8 cellular contexts compared by ENCODE assay signal in genomic region chr1:50750021-50750619, GRCh38.
A peak's percentile ranks its signal among the peaks of the same experiment; 100 is the strongest.
DNase-seq lines count a peak whose midpoint lies in the region; ATAC-seq, FAIRE-seq and TF ChIP-seq lines count a peak whose summit lies in the region.

No MANE protein-coding gene starts in this region.

- peak; percentile 62 for TF ChIP-seq RAD21 in HCT116 (IDR thresholded peaks at IDR 0.05; ENCODE audit: low read depth)

- RAD21 ChIA-PET in HCT116 (lab: Charles Lee; ENCODE audit: low non-redundant PET in 1 of 2, low total read pairs in 2 of 2, uncharacterized antibody in 2 of 2, unreplicated experiment in 2 of 2): interaction anchor here in 1 of 2 experiments (0.6 kb wide), 1 partner anchor 42 kb away, joined by 3 read pairs; no protein-coding TSS in a partner anchor

- H3K4me3 ChIP-seq in HCT116 (replicated peaks in 1 of 2; ENCODE audit: low read depth in 1 of 2, low read length in 2 of 2): no peak overlapping the region

- no peaks in the 10 kb centered on the region for H3K79me2 ChIP-seq in HCT116 (ENCODE audit: insufficient read depth, low read length)

- H3K4me2 ChIP-seq in HCT116 (ENCODE audit: low read length): no peak overlapping the region

- H3K9ac ChIP-seq in HCT116 (ENCODE audit: low read length): no peak overlapping the region

- no peaks in the 10 kb centered on the region for H3K9me3 ChIP-seq in HCT116 (ENCODE audit: control insufficient read depth in 1 of 2, insufficient read depth in 1 of 2, low read depth in 1 of 2, low read length in 2 of 2)

- CTCF ChIA-PET in HCT116 (lab: Charles Lee): interaction anchor here (0.6 to 1.2 kb wide), 3 partner anchors 15 to 441 kb away, joined by 3 to 6 read pairs (median 3); no protein-coding TSS in a partner anchor

- no peak overlapping the region for H3K27ac ChIP-seq in HCT116 (ENCODE audit: low read depth, low read length)

- peak; percentile 13 for FAIRE-seq in TTC549 (lab: Jason Lieb, UNC)

- intact Hi-C loops in HCT116 (cut with micrococcal nuclease): loop anchor here (10.0 kb wide), 1 partner anchor 545 kb away; no protein-coding TSS in a partner anchor

- no peak for TF ChIP-seq POLR2A in HCT116 (IDR thresholded peaks at IDR 0.05; ENCODE audit: borderline replicate concordance, extremely low read depth, insufficient read depth, insufficient read length)

- ATAC-seq in HCT116 (peak; percentile 70), HG03378 (IDR thresholded peaks at IDR 0.05; ENCODE audit: unreplicated experiment) (no peak), HG03025 (IDR thresholded peaks at IDR 0.05; ENCODE audit: low FRiP score, unreplicated experiment) (no peak), HG03432 (IDR thresholded peaks at IDR 0.05; ENCODE audit: unreplicated experiment) (no peak)

- H3K4me1 ChIP-seq in HCT116 (ENCODE audit: control insufficient read depth in 1 of 2, insufficient read depth in 2 of 2, low read length in 2 of 2): no peaks in the 10 kb centered on the region

- H3K9me2 ChIP-seq in HCT116 (ENCODE audit: insufficient read depth): no peaks in the 10 kb centered on the region

- no peak overlapping the region for H2AFZ ChIP-seq in HCT116 (ENCODE audit: low read depth, low read length, poor library complexity, severe bottlenecking)

- DNase-seq in Ammon's horn (ENCODE audit: low spot score) (peak; percentile 61), HCT116 (ENCODE audit: low read depth, low spot score) (peak; percentile 10), iPS-NIHi7 (ENCODE audit: extremely low spot score) (peak; percentile 19), NCI-H128 (lab: John Stamatoyannopoulos, UW; ENCODE audit: unreplicated experiment) (no peak)

- BruUV-seq in HCT116 (replicated peaks; lab: Mats Ljungman, UMichigan): no TSS peak

- TF ChIP-seq CTCF in HCT116 (IDR thresholded peaks at IDR 0.05 in 2 of 3, conservative IDR thresholded peaks at IDR 0.05 in 1 of 3; ENCODE audit: borderline replicate concordance in 1 of 3, insufficient read depth in 1 of 3, low read depth in 2 of 3, low read length in 2 of 3): peak; percentile 51 to 60 (median 60); a peak in 5 of 6 replicates

- POLR2A ChIA-PET in HCT116 (lab: Charles Lee): no interaction called here

- H3K36me3 ChIP-seq in HCT116 (ENCODE audit: control insufficient read depth in 1 of 2, insufficient read depth in 2 of 2, low read length in 2 of 2): no peaks in the 10 kb centered on the region

- H4K20me1 ChIP-seq in HCT116 (ENCODE audit: insufficient read depth): no peaks in the 10 kb centered on the region

- H3K27me3 ChIP-seq in HCT116 (ENCODE audit: insufficient read depth, low read length): no peaks in the 10 kb centered on the region

TF ChIP-seq in HCT116, 20 proteins besides CTCF, POLR2A, EP300 and RAD21:
- no peak for TF ChIP-seq ATF3 (IDR thresholded peaks at IDR 0.05)
- TF ChIP-seq CBX3 (IDR thresholded peaks at IDR 0.05; ENCODE audit: low read depth): no peak
- TF ChIP-seq EGR1 (IDR thresholded peaks at IDR 0.05; ENCODE audit: low read depth): no peak
- no peak for TF ChIP-seq ZFX (IDR thresholded peaks at IDR 0.05)
- no peak for TF ChIP-seq EZH2phosphoT487 (IDR thresholded peaks at IDR 0.05; ENCODE audit: borderline replicate concordance)
- TF ChIP-seq POLR2AphosphoS5 (IDR thresholded peaks at IDR 0.05; ENCODE audit: low read depth, low read length): no peak
- TF ChIP-seq JUND (IDR thresholded peaks at IDR 0.05): no peak
- no peak for TF ChIP-seq YY1 (IDR thresholded peaks at IDR 0.05; ENCODE audit: extremely low read depth, insufficient replicate concordance, low read depth, low read length)
